1 cellular context compared by ENCODE assay signal in genomic region chr5:154966081-154966841, GRCh38.
TF ChIP-seq lines count a peak whose summit lies in the region.

No MANE protein-coding gene starts in this region.

TF ChIP-seq in WTC11, 78 proteins besides CTCF, POLR2A, EP300 and RAD21 (continued from another document):
- TF ChIP-seq ZNF281 (CRISPR knock-in tag; IDR thresholded peaks at IDR 0.05) (no peak), OVOL2 (CRISPR knock-in tag; IDR thresholded peaks at IDR 0.05; ENCODE audit: borderline replicate concordance) (no peak), MAX (CRISPR knock-in tag; IDR thresholded peaks at IDR 0.05) (no peak), TEAD4 (CRISPR knock-in tag; IDR thresholded peaks at IDR 0.05) (no peak), ZNF512 (CRISPR knock-in tag; IDR thresholded peaks at IDR 0.05; ENCODE audit: borderline replicate concordance) (no peak), SOX15 (CRISPR knock-in tag; IDR thresholded peaks at IDR 0.05) (no peak), MLX (CRISPR knock-in tag; IDR thresholded peaks at IDR 0.05) (no peak), ZSCAN18 (CRISPR knock-in tag; IDR thresholded peaks at IDR 0.05) (no peak)
TF ChIP-seq in WTC11: peak in this region for 0.
